Comparison of ENCODE assay signal across 8 cellular contexts in genomic region chr11:121292503-121293275, GRCh38. TPM values are rescaled to one million over a fixed set of nuclear protein-coding genes. Genes with fewer than 3 reads are reported as not detected.
DNase-seq lines count a peak whose midpoint lies in the region; ATAC-seq and TF ChIP-seq lines count a peak whose summit lies in the region.

TSS of gene SC5D (plus strand) at chr11:121292771. CDS start at chr11:121303376, 10,605 bp downstream.

- H3K9ac ChIP-seq in mucosa of rectum (ENCODE audit: low read depth in 1 of 2, low read length in 2 of 2): peak within 1 kb of the TSS; percentile 79 to 85

- H4K20me1 ChIP-seq in PC-9 (ENCODE audit: insufficient read depth): no peaks in the 10 kb centered on the region

- peaks cover 51% of the 10 kb centered on the region for H3K4me1 Mint-ChIP-seq in activated T-cell treated with anti-CD3 and anti-CD28 coated beads, Interleukin-2, amount 50 U/mL, for 24 hours (ENCODE audit: low read depth)

- DNase-seq in DMS153 (lab: John Stamatoyannopoulos, UW) (peak; percentile 91), PC-9 (peak; percentile 87 to 91), erythroblast (lab: John Stamatoyannopoulos, UW) (peak; percentile 95 to 96)
- peak; percentile 90 for DNase-seq in Jurkat, Clone E6-1 (ENCODE audit: low read depth, low spot score)
- peak; percentile 94 for DNase-seq in activated T-cell treated with anti-CD3 and anti-CD28 coated beads, Interleukin-2, amount 50 U/mL, for 24 hours
- DNase-seq in stimulated activated CD8-positive, alpha-beta memory T cell treated with anti-CD3 and anti-CD28 coated beads, Interleukin-4, amount 100 ng/mL, for 48 hours: peak; percentile 96

- no peaks in the 10 kb centered on the region for H3F3A ChIP-seq in PC-9 (ENCODE audit: insufficient read depth, low read depth)

- peak within 1 kb of the TSS; percentile 98 for H3K4me2 ChIP-seq in PC-9

- H3K27me3 ChIP-seq in PC-9 (ENCODE audit: insufficient read depth, low read depth): peaks cover 31% of the 10 kb centered on the region
- no peaks in the 10 kb centered on the region for H3K27me3 ChIP-seq in mucosa of rectum (ENCODE audit: control insufficient read depth in 2 of 2, insufficient read depth in 2 of 2, low read length in 2 of 2)

- CTCF ChIA-PET in PC-9 (lab: Charles Lee): interaction anchor here (0.7 kb wide), 1 partner anchor 316 kb away, joined by 4 read pairs; no protein-coding TSS in a partner anchor

- peak within 1 kb of the TSS; percentile 34 for H3K27ac ChIP-seq in PC-9
- H3K27ac ChIP-seq in mucosa of rectum (ENCODE audit: low read depth in 2 of 2, low read length in 2 of 2): peak within 1 kb of the TSS; percentile 86 to 88

- H3K4me1 ChIP-seq in PC-9 (replicated peaks; ENCODE audit: insufficient read depth) (peaks cover 11% of the 10 kb centered on the region), mucosa of rectum (ENCODE audit: control insufficient read depth in 2 of 2, insufficient read depth in 2 of 2, low read length in 2 of 2) (peaks cover 2 to 6% of the 10 kb centered on the region in 2 donors)

- intact Hi-C loops in PC-9 (cut with micrococcal nuclease; ENCODE audit: unreplicated experiment): loop anchor here (1.0 kb wide), 1 partner anchor 27 kb away; no protein-coding TSS in a partner anchor

- peak within 1 kb of the TSS; percentile 96 for H3K27ac Mint-ChIP-seq in activated T-cell treated with anti-CD3 and anti-CD28 coated beads, Interleukin-2, amount 50 U/mL, for 24 hours

- peak; percentile 97 for ATAC-seq in GM21619 (IDR thresholded peaks at IDR 0.05; ENCODE audit: unreplicated experiment)

- peak; percentile 88 for TF ChIP-seq POLR2A in erythroblast (IDR thresholded peaks at IDR 0.05; ENCODE audit: low read length)

- no peaks in the 10 kb centered on the region for H3K9me3 ChIP-seq in PC-9 (ENCODE audit: insufficient read depth, low read depth)
- no peaks in the 10 kb centered on the region for H3K9me3 ChIP-seq in mucosa of rectum (ENCODE audit: control insufficient read depth in 2 of 2, low read length in 2 of 2)

- POLR2A ChIA-PET in PC-9 (lab: Charles Lee; ENCODE audit: unreplicated experiment): interaction anchor here (1.0 kb wide), 1 partner anchor 174 kb away, joined by 29 read pairs; no protein-coding TSS in a partner anchor

- H3K9me3 Mint-ChIP-seq in activated T-cell treated with anti-CD3 and anti-CD28 coated beads, Interleukin-2, amount 50 U/mL, for 24 hours: no peaks in the 10 kb centered on the region

- H3K4me3 Mint-ChIP-seq in activated T-cell treated with anti-CD3 and anti-CD28 coated beads, Interleukin-2, amount 50 U/mL, for 24 hours: peak within 1 kb of the TSS; percentile 88

- no peaks in the 10 kb centered on the region for H3K36me3 ChIP-seq in PC-9 (ENCODE audit: low read depth)
- H3K36me3 ChIP-seq in mucosa of rectum (ENCODE audit: control insufficient read depth in 2 of 2, insufficient read depth in 2 of 2, low read length in 2 of 2): no peaks in the 10 kb centered on the region

- peak within 1 kb of the TSS; percentile 99 for H2AFZ ChIP-seq in PC-9

- peaks cover 28% of the 10 kb centered on the region for H3K79me2 ChIP-seq in PC-9 (ENCODE audit: low read depth)

- H3K36me3 Mint-ChIP-seq in activated T-cell treated with anti-CD3 and anti-CD28 coated beads, Interleukin-2, amount 50 U/mL, for 24 hours (ENCODE audit: low read depth): peaks cover 22% of the 10 kb centered on the region

- peak within 1 kb of the TSS; percentile 84 for H3K4me3 ChIP-seq in Jurkat, Clone E6-1 (ENCODE audit: low read length)
- H3K4me3 ChIP-seq in PC-9 (peak within 1 kb of the TSS; percentile 90), mucosa of rectum (ENCODE audit: low read length in 2 of 2) (peak within 1 kb of the TSS; percentile 85 to 93)

- H3K9me2 ChIP-seq in PC-9 (ENCODE audit: insufficient read depth): no peaks in the 10 kb centered on the region

- TSS peak; percentile 29 for BruUV-seq in PC-9 (replicated peaks; lab: Mats Ljungman, UMichigan)

- no peaks in the 10 kb centered on the region for H3K27me3 Mint-ChIP-seq in activated T-cell treated with anti-CD3 and anti-CD28 coated beads, Interleukin-2, amount 50 U/mL, for 24 hours

- TF ChIP-seq CTCF in PC-9 (conservative IDR thresholded peaks at IDR 0.05): no peak

RNA-seq across cellular contexts. Expression of gene SC5D, which starts in this region (rescaled TPM):
- polyA plus RNA-seq in Jurkat, Clone E6-1 (2012; ENCODE audit: insufficient read depth, insufficient read length): 27.3 TPM
- 10.2 and 16.9 TPM in 2 replicates for total RNA-seq in PC-9 (2021)

Comparison
In these comparisons a context has a peak if more than half of its experiments do, and no peak if none do; other contexts are left out.
1. Peak in every context shown above with its lines: DNase-seq, ATAC-seq, H3K4me3 ChIP-seq and H3K27ac ChIP-seq.